15 cellular contexts compared by ENCODE assay signal in the genomic region with DNA sequence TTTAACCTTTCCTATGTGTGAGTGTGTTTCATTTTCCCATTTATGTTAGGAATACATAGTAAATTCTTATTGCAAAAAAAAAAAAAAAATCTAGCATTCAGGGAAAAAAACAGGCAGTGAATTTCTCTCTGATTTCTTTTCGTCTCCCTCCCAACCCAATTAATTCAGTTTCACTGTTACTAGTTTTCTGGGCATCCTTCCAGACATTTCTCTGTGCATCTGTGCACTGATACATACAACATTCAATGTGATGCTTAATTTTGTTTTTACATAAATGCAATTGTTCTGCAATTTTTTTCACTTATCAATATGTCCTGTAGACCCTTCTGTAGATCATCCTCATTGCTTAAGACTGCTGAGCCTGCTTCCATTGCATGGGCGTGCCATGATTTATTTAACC.
"Had no signal": no experiment of that assay in that cellular context is flagged by ENCODE, and none has a peak within 500 bp of the region (broad histone marks: within the 10 kb centered on the region; RNA-seq: fewer than 3 reads in every experiment).

No MANE protein-coding gene starts in this region.

- H3K27ac ChIP-seq: gastrocnemius medialis, heart right ventricle, left ventricle myocardium inferior, psoas muscle, right lobe of liver, upper lobe of right lung had no signal

- H3K4me3 Mint-ChIP-seq: activated naive CD8-positive, alpha-beta T cell treated with anti-CD3 and anti-CD28 coated beads, Interleukin-2, amount 10 ng/mL, durations not matched to agents 7 days and 5 days; dendritic cell treated with granulocyte-macrophage colony-stimulating factor and Interleukin-4, amounts not matched to agents 40 ng/mL and 50 ng/mL, for 4 days; memory B cell; nephron progenitor cell; stimulated activated naive CD8-positive, alpha-beta T cell treated with anti-CD3 and anti-CD28 coated beads, Interleukin-15, Interleukin-2, amounts not matched to agents 100 ng/mL and 50 ng/mL, for 24 hours had no signal

- ATAC-seq: gastrocnemius medialis, heart right ventricle, psoas muscle, right lobe of liver, upper lobe of right lung had no signal

- DNase-seq: activated naive CD4-positive, alpha-beta T cell; activated naive CD8-positive, alpha-beta T cell treated with anti-CD3 and anti-CD28 coated beads, Interleukin-2, amount 10 ng/mL, durations not matched to agents 7 days and 5 days; effector memory CD4-positive, alpha-beta T cell; gastrocnemius medialis; heart right ventricle; left ventricle myocardium inferior; nephron progenitor cell; occipital lobe; psoas muscle; right lobe of liver; upper lobe of right lung had no signal

- H3K27ac Mint-ChIP-seq: activated naive CD8-positive, alpha-beta T cell treated with anti-CD3 and anti-CD28 coated beads, Interleukin-2, amount 10 ng/mL, durations not matched to agents 7 days and 5 days; dendritic cell treated with granulocyte-macrophage colony-stimulating factor and Interleukin-4, amounts not matched to agents 40 ng/mL and 50 ng/mL, for 4 days; memory B cell; nephron progenitor cell; stimulated activated naive CD8-positive, alpha-beta T cell treated with anti-CD3 and anti-CD28 coated beads, Interleukin-15, Interleukin-2, amounts not matched to agents 100 ng/mL and 50 ng/mL, for 24 hours had no signal

- H3K4me1 Mint-ChIP-seq: memory B cell had no signal

- H3K36me3 ChIP-seq: gastrocnemius medialis, heart right ventricle, left ventricle myocardium inferior, right lobe of liver, upper lobe of right lung had no signal

- H3K9me3 ChIP-seq: gastrocnemius medialis, heart right ventricle, left ventricle myocardium inferior, psoas muscle, right lobe of liver, upper lobe of right lung had no signal

- H3K4me3 ChIP-seq: gastrocnemius medialis, heart right ventricle, left ventricle myocardium inferior, psoas muscle, right lobe of liver, smooth muscle cell, upper lobe of right lung had no signal

- H3K4me2 ChIP-seq: smooth muscle cell had no signal

- H3K36me3 Mint-ChIP-seq: activated naive CD8-positive, alpha-beta T cell treated with anti-CD3 and anti-CD28 coated beads, Interleukin-2, amount 10 ng/mL, durations not matched to agents 7 days and 5 days; memory B cell had no signal

- H3K4me1 ChIP-seq: gastrocnemius medialis, left ventricle myocardium inferior, psoas muscle, right lobe of liver, upper lobe of right lung had no signal

- H3K27me3 Mint-ChIP-seq: dendritic cell treated with granulocyte-macrophage colony-stimulating factor and Interleukin-4, amounts not matched to agents 40 ng/mL and 50 ng/mL, for 4 days; stimulated activated naive CD8-positive, alpha-beta T cell treated with anti-CD3 and anti-CD28 coated beads, Interleukin-15, Interleukin-2, amounts not matched to agents 100 ng/mL and 50 ng/mL, for 24 hours had no signal

- H3K27me3 ChIP-seq: gastrocnemius medialis, right lobe of liver, upper lobe of right lung had no signal
